In genomic region chr2:19419211-19419880, GRCh38 we compare ENCODE assay signal across 25 cellular contexts.
"Had no signal": no experiment of that assay in that cellular context is flagged by ENCODE, and none has a peak within 500 bp of the region (broad histone marks: within the 10 kb centered on the region; RNA-seq: fewer than 3 reads in every experiment).

No MANE protein-coding gene starts in this region.

- H3K4me1 ChIP-seq: colonic mucosa, left lung, parathyroid adenoma, right lobe of liver, thyroid gland, vagina had no signal

- H3K79me2 ChIP-seq: parathyroid adenoma had no signal

- FAIRE-seq: frontal cortex, islet of Langerhans had no signal

- H3K36me3 ChIP-seq: colonic mucosa, esophagus squamous epithelium, left lung, neutrophil, right lobe of liver, thyroid gland, vagina had no signal

- H3K27me3 ChIP-seq: colonic mucosa, esophagus squamous epithelium, left lung, neutrophil, right lobe of liver, thyroid gland, vagina had no signal

- DNase-seq: colonic mucosa; effector CD8-positive, alpha-beta T cell; endodermal cell; esophagus squamous epithelium; head of caudate nucleus; left cardiac atrium; left lung; mesenchymal stem cell; mucosa of descending colon; naive B cell; right lobe of liver; stimulated activated CD4-positive, alpha-beta T cell treated with anti-CD3 and anti-CD28 coated beads, Interleukin-12 subunit alpha, Interleukin-12 subunit beta, amount 100 ng/mL, for 4 hours; stimulated activated CD4-positive, alpha-beta T cell treated with anti-CD3 and anti-CD28 coated beads, Interleukin-1b, Interleukin-23, amount 100 ng/mL, for 48 hours; stimulated activated CD4-positive, alpha-beta T cell treated with anti-CD3 and anti-CD28 coated beads, Interleukin-4, amount 100 ng/mL, for 1 hour; stimulated activated CD8-positive, alpha-beta memory T cell treated with anti-CD3 and anti-CD28 coated beads, Interleukin-4, amount 100 ng/mL, for 48 hours; stimulated activated naive CD4-positive, alpha-beta T cell; stimulated activated naive CD8-positive, alpha-beta T cell treated with anti-CD3 and anti-CD28 coated beads, Interleukin-15, amount 100 ng/mL, for 72 hours; thyroid gland; trophoblast cell had no signal

- H3K27ac ChIP-seq: colonic mucosa, esophagus squamous epithelium, left lung, neutrophil, parathyroid adenoma, right lobe of liver, thyroid gland, vagina had no signal

- H3K4me3 ChIP-seq: colonic mucosa, esophagus squamous epithelium, left lung, mucosa of descending colon, right lobe of liver, smooth muscle cell, thyroid gland, vagina had no signal

- H3K4me2 ChIP-seq: smooth muscle cell had no signal

- H2AFZ ChIP-seq: parathyroid adenoma had no signal

- H3K9me3 ChIP-seq: colonic mucosa, esophagus squamous epithelium, left lung, mucosa of descending colon, neutrophil, right lobe of liver, thyroid gland, vagina had no signal
